ENCODE assay signal across 22 cellular contexts in genomic region chr21:26226724-26227123, GRCh38. TPM values are rescaled to one million over a fixed set of nuclear protein-coding genes. Genes with fewer than 3 reads are reported as not detected.
A peak's percentile ranks its signal among the peaks of the same experiment; 100 is the strongest.
DNase-seq lines count a peak whose midpoint lies in the region; ATAC-seq, FAIRE-seq and TF ChIP-seq lines count a peak whose summit lies in the region.
"Had no signal": no experiment of that assay in that cellular context is flagged by ENCODE, and none has a peak within 500 bp of the region (broad histone marks: within the 10 kb centered on the region; RNA-seq: fewer than 3 reads in every experiment).

No MANE protein-coding gene starts in this region.

- intact Hi-C loops in HepG2 (cut with micrococcal nuclease; ENCODE audit: unreplicated experiment) (loop anchor here (10.0 kb wide), 1 partner anchor 1432 kb away; no protein-coding TSS in a partner anchor), right lobe of liver (cut with DNase I) (no loop called here), K562 (cut with micrococcal nuclease) (no loop called here), gastrocnemius medialis (cut with DNase I; ENCODE audit: low total_unique reads) (no loop called here)

- no peak overlapping the region for H3K9ac ChIP-seq in HepG2 (ENCODE audit: insufficient read depth, low read depth, low read length)
- no peak overlapping the region for H3K9ac ChIP-seq in K562 (ENCODE audit: insufficient read depth in 1 of 2, low read depth in 2 of 2, low read length in 2 of 2)
- H3K9ac ChIP-seq in smooth muscle cell (ENCODE audit: low read depth) = no peak overlapping the region
- H3K9ac ChIP-seq: BLaER1 treated with 17β-estradiol and CSF1 and Interleukin-3, amounts not matched to agents 10 nM and 100 nM had no signal

- no peak for FAIRE-seq in HepG2 (lab: Jason Lieb, UNC)
- FAIRE-seq in K562 (lab: Jason Lieb, UNC) = no peak
- FAIRE-seq: A204.1, D721Med, GM12878, GM19239 had no signal

- H3K27ac ChIP-seq in HepG2 (ENCODE audit: extremely low read length, insufficient read depth, low read length) (no peak overlapping the region), right lobe of liver (no peak overlapping the region), K562 (ENCODE audit: extremely low read depth, low read depth, low read length) (no peak overlapping the region), smooth muscle cell (ENCODE audit: low read depth) (no peak overlapping the region), gastrocnemius medialis (no peak overlapping the region)
- H3K27ac ChIP-seq: 22Rv1; BLaER1 treated with 17β-estradiol and CSF1 and Interleukin-3, amounts not matched to agents 10 nM and 100 nM had no signal

- POLR2A ChIA-PET in HepG2 (lab: Yijun Ruan, JAX) = no interaction called here
- POLR2A ChIA-PET in K562 (lab: Yijun Ruan, JAX) = no interaction called here

- BruUV-seq in HepG2 (replicated peaks; lab: Mats Ljungman, UMichigan) (no TSS peak), K562 (replicated peaks; lab: Mats Ljungman, UMichigan) (no TSS peak)

- TF ChIP-seq EP300 in HepG2 (IDR thresholded peaks at IDR 0.05; ENCODE audit: low read depth in 2 of 2, low read length in 2 of 2) (no peak), HepG2 (CRISPR knock-in tag; IDR thresholded peaks at IDR 0.05; ENCODE audit: borderline replicate concordance) (no peak), K562 (IDR thresholded peaks at IDR 0.05; ENCODE audit: low read length) (no peak)

- H2AFZ ChIP-seq in HepG2 (ENCODE audit: low read length) = no peak overlapping the region
- H2AFZ ChIP-seq in K562 (ENCODE audit: low read depth, low read length) = no peak overlapping the region
- peak overlapping the region; percentile 37 for H2AFZ ChIP-seq in smooth muscle cell (ENCODE audit: low read depth)

- H3K27me3 ChIP-seq in HepG2 (ENCODE audit: control insufficient read depth in 1 of 2, insufficient read depth in 2 of 2, low read length in 2 of 2) (no peaks in the 10 kb centered on the region), right lobe of liver (no peaks in the 10 kb centered on the region), K562 (ENCODE audit: control insufficient read depth in 2 of 2, insufficient read depth in 2 of 2, low read length in 2 of 2) (no peaks in the 10 kb centered on the region), smooth muscle cell (ENCODE audit: low read depth) (no peaks in the 10 kb centered on the region), gastrocnemius medialis (no peaks in the 10 kb centered on the region)
- H3K27me3 ChIP-seq: BE2C; BLaER1 treated with 17β-estradiol and CSF1 and Interleukin-3, amounts not matched to agents 10 nM and 100 nM had no signal

- TF ChIP-seq RAD21 in HepG2 (CRISPR knock-in tag; IDR thresholded peaks at IDR 0.05) (no peak), K562 (CRISPR knock-in tag; conservative IDR thresholded peaks at IDR 0.05 in 1 of 2, IDR thresholded peaks at IDR 0.05 in 1 of 2) (no peak)

- WGBS in HepG2 (ENCODE audit: low lambda C conversion rate) = 52% methylated on average over 1 of the region's 1 CpG
- 90% methylated on average over 1 of the region's 1 CpG for WGBS in right lobe of liver (ENCODE audit: insufficient coverage, low coverage, low lambda C conversion rate, missing lambda C conversion rate)
- 14% methylated on average over 1 of the region's 1 CpG for WGBS in K562 (ENCODE audit: insufficient coverage, low coverage, missing lambda C conversion rate)
- WGBS in smooth muscle cell (ENCODE audit: low lambda C conversion rate) = 95% methylated on average over 1 of the region's 1 CpG

- no peaks in the 10 kb centered on the region for H3K9me1 ChIP-seq in K562 (ENCODE audit: control insufficient read depth, insufficient read depth, low read length)

- no peaks in the 10 kb centered on the region for H3F3A ChIP-seq in smooth muscle cell (ENCODE audit: low read depth)

- no peak for TF ChIP-seq CTCF in HepG2 (CRISPR knock-in tag; IDR thresholded peaks at IDR 0.05)
- no peak for TF ChIP-seq CTCF in right lobe of liver (IDR thresholded peaks at IDR 0.05)
- TF ChIP-seq CTCF in K562 (IDR thresholded peaks at IDR 0.05 in 2 of 3, conservative IDR thresholded peaks at IDR 0.05 in 1 of 3; ENCODE audit: insufficient read depth in 2 of 3, low read depth in 1 of 3, low read length in 3 of 3) = no peak
- no peak for TF ChIP-seq CTCF in smooth muscle cell (IDR thresholded peaks at IDR 0.05; ENCODE audit: borderline replicate concordance, insufficient read depth, poor library complexity, severe bottlenecking)
- no peak for TF ChIP-seq CTCF in gastrocnemius medialis (IDR thresholded peaks at IDR 0.05 in 4 of 5, conservative IDR thresholded peaks at IDR 0.05 in 1 of 5)

- TF ChIP-seq POLR2A in HepG2 (IDR thresholded peaks at IDR 0.05; ENCODE audit: insufficient read depth in 1 of 2, low read depth in 2 of 2, low read length in 2 of 2) (no peak), right lobe of liver (IDR thresholded peaks at IDR 0.05) (no peak), K562 (conservative IDR thresholded peaks at IDR 0.05) (no peak), gastrocnemius medialis (IDR thresholded peaks at IDR 0.05) (no peak)

- DNase-seq in HepG2 (ENCODE audit: low spot score) (no peak), right lobe of liver (no peak), K562 (ENCODE audit: extremely low read depth in 1 of 4, low spot score in 3 of 4) (no peak), smooth muscle cell (lab: John Stamatoyannopoulos, UW; ENCODE audit: unreplicated experiment) (no peak), foreskin melanocyte (no peak), gastrocnemius medialis (no peak)
- DNase-seq: BE2C; CD4-positive, alpha-beta T cell; CD8-positive, alpha-beta memory T cell; DMS 273 treated with DMSO at 0.1 percent for 48 hours; DMS79; EL; GDM1; H9; HFFc6 had no signal

- in situ Hi-C loops in HepG2 (cut with HindIII; ENCODE audit: extremely low pct_ligation_motif_present, low pct_unique_long_range_greater_than_20kb) = no loop called here
- in situ Hi-C loops in K562 (cut with MboI) = no loop called here
- in situ Hi-C loops in gastrocnemius medialis (cut with MboI; ENCODE audit: low sequenced_read_pairs in 4 of 4) = no loop called here

- H3K9me3 ChIP-seq in HepG2 (ENCODE audit: low read length) = no peaks in the 10 kb centered on the region; the same call in 1 of the 2 replicates
- no peaks in the 10 kb centered on the region for H3K9me3 ChIP-seq in right lobe of liver
- H3K9me3 ChIP-seq in K562 (replicated peaks; ENCODE audit: control insufficient read depth, insufficient read depth, low read depth, low read length) = no peaks in the 10 kb centered on the region
- H3K9me3 ChIP-seq in smooth muscle cell (replicated peaks; ENCODE audit: low read depth) = no peaks in the 10 kb centered on the region
- no peaks in the 10 kb centered on the region for H3K9me3 ChIP-seq in gastrocnemius medialis
- H3K9me3 ChIP-seq: BE2C; BLaER1 treated with 17β-estradiol and CSF1 and Interleukin-3, amounts not matched to agents 10 nM and 100 nM had no signal

- ATAC-seq in HepG2 (no peak), right lobe of liver (no peak), K562 (no peak), gastrocnemius medialis (no peak)
- ATAC-seq: GM12878, HCT116 had no signal

- H4K20me1 ChIP-seq in HepG2 (ENCODE audit: insufficient read depth, low read length) (no peaks in the 10 kb centered on the region), K562 (replicated peaks; ENCODE audit: control insufficient read depth, insufficient read depth, low read length) (no peaks in the 10 kb centered on the region), smooth muscle cell (ENCODE audit: low read depth) (no peaks in the 10 kb centered on the region)
- H4K20me1 ChIP-seq: BLaER1 treated with 17β-estradiol and CSF1 and Interleukin-3, amounts not matched to agents 10 nM and 100 nM had no signal

- H3K79me2 ChIP-seq in HepG2 (ENCODE audit: insufficient read depth, low read length) (no peaks in the 10 kb centered on the region), K562 (ENCODE audit: control insufficient read depth, insufficient read depth, low read length) (no peaks in the 10 kb centered on the region), smooth muscle cell (ENCODE audit: low read depth) (no peaks in the 10 kb centered on the region)

- CTCF ChIA-PET in HepG2 (lab: Yijun Ruan, JAX; ENCODE audit: low intra/inter-chr PET ratio, low total read pairs) (no interaction called here), K562 (lab: Yijun Ruan, JAX; ENCODE audit: low intra/inter-chr PET ratio) (no interaction called here)

- H3K4me3 ChIP-seq in HepG2 (replicated peaks in 1 of 3; ENCODE audit: insufficient read depth in 1 of 3, low read depth in 2 of 3, low read length in 3 of 3) = no peak overlapping the region
- H3K4me3 ChIP-seq in right lobe of liver = no peak overlapping the region
- H3K4me3 ChIP-seq in K562 = no peak overlapping the region
- no peak overlapping the region for H3K4me3 ChIP-seq in smooth muscle cell
- H3K4me3 ChIP-seq in gastrocnemius medialis = no peak overlapping the region
- H3K4me3 ChIP-seq: BLaER1 treated with 17β-estradiol and CSF1 and Interleukin-3, amounts not matched to agents 10 nM and 100 nM; GM12878 had no signal

- H3K36me3 ChIP-seq in HepG2 (replicated peaks in 1 of 2; ENCODE audit: control insufficient read depth in 1 of 2, insufficient read depth in 2 of 2, low read length in 2 of 2) (no peaks in the 10 kb centered on the region), right lobe of liver (no peaks in the 10 kb centered on the region), K562 (ENCODE audit: control insufficient read depth, insufficient read depth, low read length) (no peaks in the 10 kb centered on the region), smooth muscle cell (ENCODE audit: low read depth) (no peaks in the 10 kb centered on the region), gastrocnemius medialis (no peaks in the 10 kb centered on the region)
- H3K36me3 ChIP-seq: BE2C; BLaER1 treated with 17β-estradiol and CSF1 and Interleukin-3, amounts not matched to agents 10 nM and 100 nM had no signal

- H3K4me2 ChIP-seq in HepG2 (ENCODE audit: low read depth, low read length) (no peak overlapping the region), K562 (ENCODE audit: insufficient read depth, low read length) (no peak overlapping the region), smooth muscle cell (peak overlapping the region; percentile 26)
- H3K4me2 ChIP-seq: BLaER1 treated with 17β-estradiol and CSF1 and Interleukin-3, amounts not matched to agents 10 nM and 100 nM had no signal

- H3K4me1 ChIP-seq in HepG2 (ENCODE audit: insufficient read depth, low read length) (no peaks in the 10 kb centered on the region), right lobe of liver (no peaks in the 10 kb centered on the region), K562 (replicated peaks in 1 of 2; ENCODE audit: control insufficient read depth in 2 of 2, insufficient read depth in 2 of 2, low read length in 2 of 2) (no peaks in the 10 kb centered on the region), smooth muscle cell (ENCODE audit: low read depth) (peaks cover 6% of the 10 kb centered on the region), gastrocnemius medialis (no peaks in the 10 kb centered on the region)
- H3K4me1 ChIP-seq: BE2C; BLaER1 treated with 17β-estradiol and CSF1 and Interleukin-3, amounts not matched to agents 10 nM and 100 nM had no signal

RNA-seq across cellular contexts. Expression of gene APP, which starts 56.2 kb away (rescaled TPM):
- total RNA-seq in HepG2 (2016; rRNA removed; fragmentation: Illumina TruSeq; extraction: Trizol) = 33.6 and 70.6 TPM in 2 replicates
- total RNA-seq in HepG2 (2016; cell fraction: cytosol; rRNA removed; fragmentation: Illumina TruSeq; extraction: Trizol; ENCODE audit: low read depth) = 4.5 and 4.6 TPM in 2 replicates
- total RNA-seq in HepG2 (2016; cell fraction: insoluble cytoplasmic fraction; rRNA removed; fragmentation: Illumina TruSeq; extraction: Trizol) = 27.5 and 74.9 TPM in 2 replicates
- total RNA-seq in HepG2 (2016; cell fraction: membrane; rRNA removed; fragmentation: Illumina TruSeq; extraction: Trizol) = 9.0 and 10.2 TPM in 2 replicates
- 82.2 and 98.5 TPM in 2 replicates for total RNA-seq in HepG2 (2016; cell fraction: nucleus; rRNA removed; fragmentation: Illumina TruSeq; extraction: Trizol)
- 262 and 315 TPM in 2 replicates for polyA plus RNA-seq in HepG2 (2011; rRNA removed)
- 227 and 358 TPM in 2 replicates for polyA plus RNA-seq in HepG2 (2011; cell fraction: cytosol; rRNA removed)
- 144 and 194 TPM in 2 replicates for polyA plus RNA-seq in HepG2 (2011; cell fraction: nucleus; rRNA removed)
- polyA plus RNA-seq in HepG2 (2012) = 183 and 345 TPM in 2 replicates
- 4.5 and 4.7 TPM in 2 replicates for polyA plus RNA-seq in HepG2 (2016; cell fraction: cytosol; fragmentation: Illumina TruSeq; extraction: Trizol; ENCODE audit: low read depth)
- 41.3 and 45.6 TPM in 2 replicates for polyA plus RNA-seq in HepG2 (2016; cell fraction: insoluble cytoplasmic fraction; fragmentation: Illumina TruSeq; extraction: Trizol; ENCODE audit: low read depth)
- 6.6 and 9.0 TPM in 2 replicates for polyA plus RNA-seq in HepG2 (2016; cell fraction: membrane; fragmentation: Illumina TruSeq; extraction: Trizol; ENCODE audit: low read depth)
- 116 and 117 TPM in 2 replicates for polyA plus RNA-seq in HepG2 (2016; cell fraction: nucleus; fragmentation: Illumina TruSeq; extraction: Trizol; ENCODE audit: insufficient read depth, low read depth)
- polyA minus RNA-seq in HepG2 (2011; rRNA and poly(A)+ RNA removed; ENCODE audit: low replicate concordance) = 307 and 343 TPM in 2 replicates
- polyA minus RNA-seq in HepG2 (2011; cell fraction: cytosol; rRNA and poly(A)+ RNA removed) = 128 and 205 TPM in 2 replicates
- polyA minus RNA-seq in HepG2 (2011; cell fraction: nucleus; rRNA and poly(A)+ RNA removed) = 217 and 256 TPM in 2 replicates
- total RNA-seq in right lobe of liver = 100 to 1,000 TPM; 127 to 262 (median 208) TPM
- total RNA-seq in K562 (2011; cell fraction: chromatin; rRNA removed; ENCODE audit: low replicate concordance) = 0.62 TPM in 1 of 2 replicates, not detected in the other
- total RNA-seq in K562 (2011; cell fraction: nucleolus; rRNA removed) = 0.17 and 0.26 TPM in 2 replicates
- total RNA-seq in K562 (2011; cell fraction: nucleoplasm; rRNA removed) = not detected in 2 replicates
- not detected in 2 replicates for total RNA-seq in K562 (2014; rRNA removed)
- not detected in 2 replicates for total RNA-seq in K562 (2014; rRNA removed; fragmentation: Illumina TruSeq; extraction: Trizol)
- total RNA-seq in K562 (2015; rRNA removed; fragmentation: Illumina TruSeq; extraction: Trizol) = not detected in 2 replicates
- total RNA-seq in K562 (2021) = 1.5 and 1.9 TPM in 2 replicates
- 0.07 and 0.17 TPM in 2 replicates for polyA plus RNA-seq in K562 (2011; rRNA removed)
- 0.12 TPM in 2 replicates for polyA plus RNA-seq in K562 (2011; cell fraction: cytosol; rRNA removed)
- polyA plus RNA-seq in K562 (2011; cell fraction: nucleus; rRNA removed) = not detected in 2 replicates
- 0.08 and 0.66 TPM in 2 replicates for polyA plus RNA-seq in K562 (2012)
- polyA plus RNA-seq in K562 (2014; fragmentation: Illumina TruSeq; extraction: Trizol) = not detected in 2 replicates
- under 1 TPM in 1 of 2 experiments, not detected in 1; 0.01 TPM for polyA plus RNA-seq in K562 (2014; fragmentation: Nextera tagmentation; extraction: Ambion mirVana)
- polyA plus RNA-seq in K562 (2014; rRNA removed) = 0.12 and 0.15 TPM in 2 replicates
- 0.48 TPM in 1 of 2 replicates, not detected in the other for polyA minus RNA-seq in K562 (2011; rRNA and poly(A)+ RNA removed)
- polyA minus RNA-seq in K562 (2011; cell fraction: cytosol; rRNA and poly(A)+ RNA removed) = 0.95 and 3.5 TPM in 2 replicates
- polyA minus RNA-seq in K562 (2011; cell fraction: nucleus; rRNA and poly(A)+ RNA removed) = 1.00 and 1.3 TPM in 2 replicates
- 431 and 459 TPM in 2 replicates for total RNA-seq in smooth muscle cell
- 61.6 and 65.3 TPM in 2 replicates for polyA plus RNA-seq in smooth muscle cell
- 10 to 100 TPM; 45.8 to 73.2 (median 70.1) TPM for total RNA-seq in gastrocnemius medialis

Comparison
In these comparisons a context has a peak if more than half of its experiments do, and no peak if none do; other contexts are left out.
1. Of the 241 proteins assayed by ChIP-seq in both HepG2 and K562: peak only in HepG2: SRSF9; only in K562: U2AF1; in both: none; in neither: 239.